In the genomic region with DNA sequence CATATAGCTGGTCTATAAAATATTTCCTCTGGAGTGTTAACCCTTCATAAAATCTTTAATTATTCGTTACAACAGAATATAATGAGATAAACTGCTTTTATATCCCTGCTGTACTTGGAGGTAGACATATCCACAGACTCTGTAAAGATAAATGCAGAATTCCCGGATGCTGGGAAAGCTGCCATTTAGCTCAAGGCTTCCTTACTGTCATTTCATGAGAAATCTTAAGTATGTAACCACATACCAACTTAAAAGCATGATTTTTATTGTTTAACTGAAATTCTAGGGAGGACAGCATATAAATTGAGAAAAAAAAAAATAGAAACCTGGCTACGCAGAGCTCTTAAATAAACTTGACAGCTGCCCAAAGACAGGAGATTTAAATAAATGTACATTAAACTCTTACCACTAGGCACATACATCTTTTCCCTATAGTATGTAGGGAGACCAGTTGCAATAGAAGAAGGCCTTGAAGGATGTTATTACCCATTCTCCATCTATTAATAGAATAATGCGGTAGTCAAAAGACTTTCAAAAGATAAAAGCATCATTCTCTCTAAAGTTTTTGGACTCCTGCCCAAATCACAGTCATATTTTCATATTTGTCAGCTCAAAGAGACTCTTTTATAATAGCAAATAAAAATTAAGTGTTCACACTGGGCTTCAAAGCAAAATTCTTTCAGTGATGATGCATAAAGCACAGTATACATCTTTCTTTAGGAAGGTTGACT, we compare ENCODE assay signal across 30 cellular contexts.
DNase-seq lines count a peak whose midpoint lies in the region; ATAC-seq, FAIRE-seq and TF ChIP-seq lines count a peak whose summit lies in the region.
"Had no signal": no experiment of that assay in that cellular context is flagged by ENCODE, and none has a peak within 500 bp of the region (broad histone marks: within the 10 kb centered on the region; RNA-seq: fewer than 3 reads in every experiment).

No MANE protein-coding gene starts in this region.

- FAIRE-seq in urothelium cell line (lab: Jason Lieb, UNC), result no peak
- FAIRE-seq: pancreas, RCC 7860 had no signal

- no TSS peak for BruUV-seq in PC-3 (replicated peaks; lab: Mats Ljungman, UMichigan)

- intact Hi-C loops in PC-3 (cut with micrococcal nuclease), result no loop called here

- no peaks in the 10 kb centered on the region for H3F3A ChIP-seq in PC-3 (ENCODE audit: low read length, unreplicated experiment)

- POLR2A ChIA-PET in PC-3 (lab: Charles Lee; ENCODE audit: unreplicated experiment), result interaction anchor here (0.7 kb wide), 2 partner anchors 9 to 74 kb away, joined by 3 read pairs; no protein-coding TSS in a partner anchor

- no peak overlapping the region for H3K4me2 ChIP-seq in PC-3 (ENCODE audit: low read length)
- H3K4me2 ChIP-seq: hepatocyte had no signal

- H2AFZ ChIP-seq in PC-3 (ENCODE audit: low read length), result no peak overlapping the region
- H2AFZ ChIP-seq: hepatocyte had no signal

- peak; percentile 92 for DNase-seq in EH (ENCODE audit: low read depth)
- peak; percentile 26 for DNase-seq in PC-3
- DNase-seq in cardiac fibroblast (ENCODE audit: low read depth in 2 of 2), result peak; percentile 58 to 64
- DNase-seq in lung microvascular endothelial cell (ENCODE audit: low read depth in 2 of 2), result peak; percentile 20
- no peak for DNase-seq in NCI-H1092 (lab: John Stamatoyannopoulos, UW)
- no peak for DNase-seq in HT-29 (ENCODE audit: low spot score)
- no peak for DNase-seq in medulla oblongata (ENCODE audit: extremely low spot score)
- DNase-seq in urothelium cell line (ENCODE audit: low spot score), result no peak
- DNase-seq: ACHN; activated CD8-positive, alpha-beta T cell treated with anti-CD3 and anti-CD28 coated beads, Interleukin-2, amount 10 ng/mL, durations not matched to agents 7 days and 5 days; activated naive CD4-positive, alpha-beta T cell treated with Interleukin-2 at 50 U/mL for 16 hours; activated T-cell treated with anti-CD3 and anti-CD28 coated beads, Interleukin-2, amount 50 U/mL, for 1 hour; aorta; GOT3; islet precursor cell; Kasumi-1; naive B cell; NCI-H1105; NCI-H2081 treated with DMSO at 0.1 percent for 48 hours; NCI-H510A; NK-92 treated with Interleukin-12 subunit alpha and Interleukin-12 subunit beta, amount 100 ng/mL, for 24 hours; pancreas; substantia nigra had no signal

- H3K36me3 ChIP-seq in PC-3 (ENCODE audit: low read depth, low read length), result no peaks in the 10 kb centered on the region
- H3K36me3 ChIP-seq: pancreas had no signal

- peak; percentile 35 for ATAC-seq in PC-3
- ATAC-seq: activated CD4-positive, CD25-positive, alpha-beta regulatory T cell treated with anti-CD3 and anti-CD28 coated beads, Interleukin-2, amount 50 U/mL, for 24 hours; activated CD8-positive, alpha-beta T cell treated with anti-CD3 and anti-CD28 coated beads, Interleukin-2, amount 10 ng/mL, durations not matched to agents 7 days and 5 days; foreskin keratinocyte; pancreas; sciatic nerve had no signal

- no peaks in the 10 kb centered on the region for H3K79me2 ChIP-seq in PC-3 (ENCODE audit: low read length)
- H3K79me2 ChIP-seq: hepatocyte had no signal

- no peaks in the 10 kb centered on the region for H3K9me2 ChIP-seq in PC-3 (replicated peaks; ENCODE audit: low read length)

- CTCF ChIA-PET in PC-3 (lab: Charles Lee), result no interaction called here

- no peak for TF ChIP-seq CTCF in PC-3 (conservative IDR thresholded peaks at IDR 0.05; ENCODE audit: low read depth, low read length)
- no peak for TF ChIP-seq CTCF in cardiac fibroblast (IDR thresholded peaks at IDR 0.05; ENCODE audit: low read depth, low read length)

- no peak overlapping the region for H3K9ac ChIP-seq in PC-3 (ENCODE audit: low read length)

- H3K9me3 ChIP-seq in PC-3 (ENCODE audit: low read length), result no peaks in the 10 kb centered on the region
- H3K9me3 ChIP-seq: pancreas had no signal

- H4K20me1 ChIP-seq in PC-3 (ENCODE audit: low read length), result no peaks in the 10 kb centered on the region

- no peaks in the 10 kb centered on the region for H3K4me1 ChIP-seq in PC-3 (ENCODE audit: insufficient read depth, low read length)
- H3K4me1 ChIP-seq: pancreas had no signal

- H3K27me3 ChIP-seq in PC-3 (ENCODE audit: low read length), result no peaks in the 10 kb centered on the region
- H3K27me3 ChIP-seq: foreskin keratinocyte, hepatocyte, pancreas had no signal

- no peak overlapping the region for H3K27ac ChIP-seq in PC-3 (ENCODE audit: low read length)
- H3K27ac ChIP-seq: coronary artery, foreskin keratinocyte, hepatocyte, pancreas had no signal

- no peak overlapping the region for H3K4me3 ChIP-seq in PC-3 (ENCODE audit: low read length)
- no peak overlapping the region for H3K4me3 ChIP-seq in cardiac fibroblast (replicated peaks in 1 of 2; ENCODE audit: low read depth in 2 of 2, low read length in 2 of 2)
- H3K4me3 ChIP-seq: coronary artery, hepatocyte, lung, pancreas had no signal

Comparison
In these comparisons a context has a peak if more than half of its experiments do, and no peak if none do; other contexts are left out.
1. DNase-seq: peak in EH (single experiment), PC-3 (single experiment), cardiac fibroblast (2 of 2) and lung microvascular endothelial cell (2 of 2); none in NCI-H1092 (single experiment), HT-29 (single experiment), medulla oblongata (single experiment) and urothelium cell line (single experiment).